ENCODE assay signal across 22 cellular contexts in genomic region chr10:132153616-132154217, GRCh38.
"Had no signal": no experiment of that assay in that cellular context is flagged by ENCODE, and none has a peak within 500 bp of the region (broad histone marks: within the 10 kb centered on the region; RNA-seq: fewer than 3 reads in every experiment).

No MANE protein-coding gene starts in this region.

- H3K4me3 ChIP-seq: MG63, Peyer's patch had no signal

- H3K36me3 ChIP-seq: MG63, Peyer's patch had no signal

- H3K9ac ChIP-seq: SK-N-SH had no signal

- H3K4me2 ChIP-seq: SK-N-SH had no signal

- H3K27me3 ChIP-seq: MG63, Peyer's patch had no signal

- ATAC-seq: PC-3 had no signal

- H3K9me3 ChIP-seq: MG63, Peyer's patch, SK-N-SH had no signal

- H3K4me1 ChIP-seq: Peyer's patch had no signal

- H3K27ac ChIP-seq: HL-60, Peyer's patch had no signal

- FAIRE-seq: HTR-8/SVneo had no signal

- DNase-seq: Karpas-422, KG1, MG63, NCI-H1092, NCI-H1105 treated with DMSO at 0.1 percent for 48 hours, NCI-H1436, NCI-H187, NCI-H2029, NCI-H2081 treated with DMSO at 0.1 percent for 48 hours, NCI-H2171, NCI-H226, NCI-H446, NCI-H510A, NCI-H524 treated with DMSO at 0.1 percent for 48 hours, NCI-H69, NCI-H774, PC-3, Peyer's patch, SHP77, SK-N-SH had no signal
